18 cellular contexts compared by ENCODE assay signal in genomic region chr6:105983763-105984162, GRCh38.
"Had no signal": no experiment of that assay in that cellular context is flagged by ENCODE, and none has a peak within 500 bp of the region (broad histone marks: within the 10 kb centered on the region; RNA-seq: fewer than 3 reads in every experiment).

No MANE protein-coding gene starts in this region.

- H3K9me3 Mint-ChIP-seq: activated B cell treated with CpG ODN at 0.5 μM for 24 hours; mesothelial cell of epicardium; natural killer cell; stimulated activated naive B cell treated with anti-CD40 and anti-IgM and Interleukin-4, amounts not matched to agents 10 μg/mL and 1 μg/mL and 100 μg/mL, for 72 hours had no signal

- H3K27ac Mint-ChIP-seq: activated B cell treated with CpG ODN at 0.5 μM for 24 hours; activated naive CD8-positive, alpha-beta T cell treated with anti-CD3 and anti-CD28 coated beads, Interleukin-2, amount 50 U/mL, for 24 hours; mesothelial cell of epicardium; natural killer cell; stimulated activated naive B cell treated with anti-CD40 and anti-IgM and Interleukin-4, amounts not matched to agents 10 μg/mL and 1 μg/mL and 100 μg/mL, for 72 hours; type B pancreatic cell had no signal

- H3K36me3 Mint-ChIP-seq: mesothelial cell of epicardium had no signal

- H3K4me3 Mint-ChIP-seq: activated B cell treated with CpG ODN at 0.5 μM for 24 hours; activated naive CD8-positive, alpha-beta T cell treated with anti-CD3 and anti-CD28 coated beads, Interleukin-2, amount 50 U/mL, for 24 hours; mesothelial cell of epicardium; natural killer cell; stimulated activated naive B cell treated with anti-CD40 and anti-IgM and Interleukin-4, amounts not matched to agents 10 μg/mL and 1 μg/mL and 100 μg/mL, for 72 hours; type B pancreatic cell had no signal

- DNase-seq: activated B cell treated with CpG ODN at 0.5 μM for 24 hours; activated CD4-positive, alpha-beta T cell treated with anti-CD3 and anti-CD28 coated beads for 4 hours; activated naive CD4-positive, alpha-beta T cell treated with Interleukin-2 at 50 U/mL for 16 hours; activated naive CD8-positive, alpha-beta T cell treated with anti-CD3 and anti-CD28 coated beads, Interleukin-2, amount 50 U/mL, for 24 hours; body of pancreas; cortex of kidney; head of caudate nucleus; hypothalamus; left ventricle myocardium superior; mammary epithelial cell; natural killer cell; stimulated activated CD4-positive, alpha-beta T cell treated with anti-CD3 and anti-CD28 coated beads, Interleukin-15, amount 100 ng/mL, for 24 hours; stimulated activated naive B cell treated with anti-CD40 and anti-IgM and Interleukin-4, amounts not matched to agents 10 μg/mL and 1 μg/mL and 100 μg/mL, for 72 hours; T1000 had no signal

- ATAC-seq: activated naive CD8-positive, alpha-beta T cell treated with anti-CD3 and anti-CD28 coated beads, Interleukin-2, amount 50 U/mL, for 24 hours; body of pancreas; gastroesophageal sphincter; left ventricle myocardium superior; natural killer cell; sciatic nerve; stimulated activated naive B cell treated with anti-CD40 and anti-IgM and Interleukin-4, amounts not matched to agents 10 μg/mL and 1 μg/mL and 100 μg/mL, for 72 hours had no signal
